ENCODE assay signal across 8 cellular contexts in genomic region chr6:33692760-33693158, GRCh38. TPM values are rescaled to one million over a fixed set of nuclear protein-coding genes. Genes with fewer than 3 reads are reported as not detected.
A peak's percentile ranks its signal among the peaks of the same experiment; 100 is the strongest.
DNase-seq lines count a peak whose midpoint lies in the region; ATAC-seq and TF ChIP-seq lines count a peak whose summit lies in the region.

No MANE protein-coding gene starts in this region.

- H3K4me3 Mint-ChIP-seq in naive B cell: peak overlapping the region; percentile 11 to 84 (median 74)

- peak overlapping the region; percentile 94 to 99 (median 98) for H3K27ac Mint-ChIP-seq in naive B cell

- H3K27me3 ChIP-seq in H7 (ENCODE audit: control insufficient read depth, insufficient read depth, low read length): no peaks in the 10 kb centered on the region

- TF ChIP-seq CTCF in AG10803 (conservative IDR thresholded peaks at IDR 0.05; ENCODE audit: low read length): no peak

- peaks cover 51 to 62% (median 57%) of the 10 kb centered on the region in 3 donors for H3K4me1 Mint-ChIP-seq in naive B cell

- peaks cover 24% of the 10 kb centered on the region for H3K36me3 ChIP-seq in H7 (replicated peaks; ENCODE audit: control insufficient read depth, insufficient read depth, low read length)

- H3K27me3 Mint-ChIP-seq in naive B cell: no peaks in the 10 kb centered on the region

- ATAC-seq in naive B cell (ENCODE audit: low read depth in 2 of 2): peak; percentile 78 to 81

- H3K36me3 Mint-ChIP-seq in naive B cell: peaks cover 9 to 23% of the 10 kb centered on the region in 2 donors

- DNase-seq in AG10803 (ENCODE audit: low read depth): peak; percentile 80
- DNase-seq in MV-4-11 (lab: John Stamatoyannopoulos, UW): peak; percentile 89
- peak; percentile 83 for DNase-seq in activated effector memory CD4-positive, alpha-beta T cell treated with anti-CD3 and anti-CD28 coated beads, Interleukin-2, amount 50 U/mL, for 16 hours
- peak; percentile 84 for DNase-seq in naive B cell
- no peak for DNase-seq in HT-29 (ENCODE audit: low spot score)
- no peak for DNase-seq in H7
- no peak for DNase-seq in NCI-H1417 (lab: John Stamatoyannopoulos, UW)
- DNase-seq in iPS-NIHi11 (ENCODE audit: low spot score): no peak

- H3K9me3 Mint-ChIP-seq in naive B cell: no peaks in the 10 kb centered on the region

- H3K4me3 ChIP-seq in AG10803 (ENCODE audit: low read length) (no peak overlapping the region), H7 (ENCODE audit: insufficient read depth, low read depth, low read length) (no peak overlapping the region)

RNA-seq across cellular contexts. Expression of gene UQCC2, which starts 18.7 kb away (rescaled TPM):
- polyA plus RNA-seq in naive B cell (ENCODE audit: low read depth in 6 of 6): 10 to 100 TPM; 29.4 to 53.0 (median 44.4) TPM
- total RNA-seq in HT-29 (2014; rRNA removed; shearing (Covaris generic)): 43.4 and 49.0 TPM in 2 replicates
- 67.1 and 93.6 TPM in 2 replicates for total RNA-seq in H7 (2014; rRNA removed; shearing (Covaris generic))

RNA-seq across cellular contexts. Expression of gene IP6K3, which starts 53.9 kb away (rescaled TPM):
- not detected for polyA plus RNA-seq in naive B cell (ENCODE audit: low read depth in 6 of 6)
- total RNA-seq in HT-29 (2014; rRNA removed; shearing (Covaris generic)): not detected in 2 replicates
- total RNA-seq in H7 (2014; rRNA removed; shearing (Covaris generic)): 0.07 TPM in 1 of 2 replicates, not detected in the other

Comparison
In these comparisons a context has a peak if more than half of its experiments do, and no peak if none do; other contexts are left out.
1. DNase-seq: peak in AG10803 (single experiment), MV-4-11 (single experiment), activated effector memory CD4-positive, alpha-beta T cell treated with anti-CD3 and anti-CD28 coated beads, Interleukin-2, amount 50 U/mL, for 16 hours (single experiment) and naive B cell (single experiment); none in HT-29 (single experiment), H7 (single experiment), NCI-H1417 (0 of 3) and iPS-NIHi11 (single experiment).